35 cellular contexts compared by ENCODE assay signal in genomic region chr1:208467401-208467800, GRCh38.
"Had no signal": no experiment of that assay in that cellular context is flagged by ENCODE, and none has a peak within 500 bp of the region (broad histone marks: within the 10 kb centered on the region; RNA-seq: fewer than 3 reads in every experiment).

No MANE protein-coding gene starts in this region.

- H3K4me2 ChIP-seq: KMS-11 had no signal

- H3K4me3 ChIP-seq: MG63 had no signal

- H3K27ac ChIP-seq: KMS-11 had no signal

- H3K36me3 ChIP-seq: MG63 had no signal

- DNase-seq: Karpas-422, Kasumi-1, MG63, MM.1S, MV-4-11, NCI-H1048, NCI-H1092, NCI-H1092 treated with DMSO at 0.1 percent for 48 hours, NCI-H1105, NCI-H1105 treated with DMSO at 0.1 percent for 48 hours, NCI-H1417, NCI-H1417 treated with DMSO at 0.1 percent for 48 hours, NCI-H1436, NCI-H1436 treated with DMSO at 0.1 percent for 48 hours, NCI-H146, NCI-H1694, NCI-H1694 treated with DMSO at 0.1 percent for 48 hours, NCI-H187, NCI-H187 treated with DMSO at 0.1 percent for 48 hours, NCI-H1930, NCI-H2029, NCI-H2029 treated with DMSO at 0.1 percent for 48 hours, NCI-H2081, NCI-H2081 treated with DMSO at 0.1 percent for 48 hours, NCI-H2107, NCI-H2171, NCI-H2171 treated with DMSO at 0.1 percent for 48 hours, NCI-H2227 treated with DMSO at 0.1 percent for 48 hours, NCI-H226, NCI-H345, NCI-H446, NCI-H446 treated with DMSO at 0.1 percent for 48 hours, NCI-H510A, NCI-H510A treated with DMSO at 0.1 percent for 48 hours had no signal

- H3K9ac ChIP-seq: KMS-11 had no signal

- H3K9me3 ChIP-seq: MG63 had no signal
